Comparison of ENCODE assay signal across 8 cellular contexts in the genomic region with DNA sequence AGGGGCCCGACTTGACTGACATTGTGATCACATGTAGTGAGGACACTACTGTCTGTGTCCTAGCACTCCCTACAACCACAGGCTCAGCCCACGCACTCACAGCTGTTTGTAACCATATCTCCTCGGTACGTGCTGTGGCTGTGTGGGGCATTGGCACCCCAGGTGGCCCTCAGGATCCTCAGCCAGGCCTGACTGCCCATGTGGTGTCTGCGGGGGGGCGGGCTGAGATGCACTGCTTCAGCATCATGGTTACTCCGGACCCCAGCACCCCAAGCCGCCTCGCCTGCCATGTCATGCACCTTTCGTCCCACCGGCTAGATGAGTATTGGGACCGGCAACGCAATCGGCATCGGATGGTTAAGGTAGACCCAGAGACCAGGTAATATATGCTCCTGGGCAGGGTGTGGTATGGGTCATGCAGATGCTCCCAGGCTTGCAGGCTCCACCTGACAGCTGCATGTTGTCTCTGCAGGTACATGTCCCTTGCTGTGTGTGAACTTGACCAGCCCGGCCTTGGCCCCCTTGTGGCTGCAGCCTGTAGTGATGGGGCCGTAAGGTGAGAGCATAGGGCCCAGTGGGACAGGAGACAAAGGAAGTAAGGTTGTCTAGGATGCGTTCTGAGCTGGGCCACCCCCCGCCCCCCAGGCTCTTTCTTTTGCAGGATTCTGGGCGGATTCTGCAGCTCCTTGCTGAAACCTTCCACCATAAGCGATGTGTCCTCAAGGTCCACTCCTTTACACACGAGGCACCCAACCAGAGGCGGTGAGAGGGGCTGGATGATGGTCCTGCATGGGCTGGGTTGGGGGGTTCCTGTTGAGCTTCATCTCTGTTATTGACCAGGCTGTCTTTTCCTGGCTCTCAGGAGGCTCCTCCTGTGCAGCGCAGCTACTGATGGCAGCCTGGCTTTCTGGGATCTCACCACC.
A peak's percentile ranks its signal among the peaks of the same experiment; 100 is the strongest.
DNase-seq lines count a peak whose midpoint lies in the region; ATAC-seq and TF ChIP-seq lines count a peak whose summit lies in the region.

No MANE protein-coding gene starts in this region.

- no peak overlapping the region for H3K27ac Mint-ChIP-seq in nephron progenitor cell

- no peaks in the 10 kb centered on the region for H3K27me3 Mint-ChIP-seq in nephron progenitor cell (ENCODE audit: low read depth, poor library complexity)

- H3K4me3 ChIP-seq in RWPE2 (ENCODE audit: severe bottlenecking), result no peak overlapping the region
- H3K4me3 ChIP-seq in cardiac fibroblast (replicated peaks in 1 of 2; ENCODE audit: low read depth in 2 of 2, low read length in 2 of 2), result no peak overlapping the region

- in situ Hi-C loops in ACHN (cut with HindIII; ENCODE audit: low pct_ligation_motif_present, low pct_unique_long_range_greater_than_20kb, low sequenced_read_pairs), result no loop called here

- H3K36me3 Mint-ChIP-seq in nephron progenitor cell (ENCODE audit: low read depth), result peaks cover 32% of the 10 kb centered on the region

- no peaks in the 10 kb centered on the region for H3K4me1 ChIP-seq in RWPE2 (ENCODE audit: insufficient read depth, poor library complexity, severe bottlenecking)

- no peaks in the 10 kb centered on the region for H3K27me3 ChIP-seq in RWPE2 (ENCODE audit: insufficient read depth, poor library complexity, severe bottlenecking)

- no peaks in the 10 kb centered on the region for H3K9me3 ChIP-seq in RWPE2 (ENCODE audit: severe bottlenecking)

- no peak overlapping the region for H3K4me3 Mint-ChIP-seq in nephron progenitor cell

- no peak overlapping the region for H3K27ac ChIP-seq in RWPE2 (ENCODE audit: poor library complexity, severe bottlenecking)

- POLR2A ChIA-PET in GM10248 (lab: Yijun Ruan, JAX), result interaction anchor here (1.0 to 2.6 kb wide), 3 partner anchors 15 to 24 kb away, joined by 3 to 12 read pairs (median 11); a partner anchor contains a TSS

- H3K9me3 Mint-ChIP-seq in nephron progenitor cell, result no peaks in the 10 kb centered on the region

- H3K36me3 ChIP-seq in RWPE2 (ENCODE audit: low read depth), result peaks cover 58% of the 10 kb centered on the region

- ATAC-seq in RWPE2 (ENCODE audit: low read depth), result peak; percentile 33; the same call in 2 of the 3 replicates
- ATAC-seq in HG02759 (IDR thresholded peaks at IDR 0.05; ENCODE audit: unreplicated experiment), result no peak
- ATAC-seq in GM18519 (IDR thresholded peaks at IDR 0.05; ENCODE audit: low FRiP score, unreplicated experiment), result no peak

- peaks cover 18% of the 10 kb centered on the region for H3K4me1 Mint-ChIP-seq in nephron progenitor cell

- CTCF ChIA-PET in GM10248 (lab: Yijun Ruan, JAX), result interaction anchor here (1.1 to 11.8 kb wide), 8 partner anchors 7 to 435 kb away, joined by 3 to 131 read pairs (median 4); a partner anchor contains a TSS

- DNase-seq in ACHN (peak; percentile 42), GM10248 (ENCODE audit: extremely low spot score) (peak; percentile 52), RWPE2 (ENCODE audit: low spot score) (no peak), cardiac fibroblast (ENCODE audit: low read depth in 2 of 2) (peak; percentile 52 to 58), nephron progenitor cell (peak; percentile 56), NCI-H1694 (lab: John Stamatoyannopoulos, UW) (no peak)

- peak; percentile 71 for TF ChIP-seq CTCF in GM10248 (IDR thresholded peaks at IDR 0.05; ENCODE audit: control extremely low read depth, extremely low read depth, low read depth, missing control alignments)
- peak; percentile 54 for TF ChIP-seq CTCF in RWPE2 (IDR thresholded peaks at IDR 0.05; ENCODE audit: poor library complexity, severe bottlenecking)
- TF ChIP-seq CTCF in cardiac fibroblast (IDR thresholded peaks at IDR 0.05; ENCODE audit: low read depth, low read length), result peak; percentile 75
- TF ChIP-seq CTCF in nephron progenitor cell (IDR thresholded peaks at IDR 0.05), result peak; percentile 53

Comparison
In these comparisons a context has a peak if more than half of its experiments do, and no peak if none do; other contexts are left out.
1. DNase-seq: peak in ACHN (single experiment), GM10248 (single experiment), cardiac fibroblast (2 of 2) and nephron progenitor cell (single experiment); none in RWPE2 (single experiment) and NCI-H1694 (single experiment).
2. Peak in every context shown above with its lines, with median percentiles within 50 percentile points of each other: CTCF ChIP-seq.